Comparison of ENCODE assay signal across 23 cellular contexts in the genomic region with DNA sequence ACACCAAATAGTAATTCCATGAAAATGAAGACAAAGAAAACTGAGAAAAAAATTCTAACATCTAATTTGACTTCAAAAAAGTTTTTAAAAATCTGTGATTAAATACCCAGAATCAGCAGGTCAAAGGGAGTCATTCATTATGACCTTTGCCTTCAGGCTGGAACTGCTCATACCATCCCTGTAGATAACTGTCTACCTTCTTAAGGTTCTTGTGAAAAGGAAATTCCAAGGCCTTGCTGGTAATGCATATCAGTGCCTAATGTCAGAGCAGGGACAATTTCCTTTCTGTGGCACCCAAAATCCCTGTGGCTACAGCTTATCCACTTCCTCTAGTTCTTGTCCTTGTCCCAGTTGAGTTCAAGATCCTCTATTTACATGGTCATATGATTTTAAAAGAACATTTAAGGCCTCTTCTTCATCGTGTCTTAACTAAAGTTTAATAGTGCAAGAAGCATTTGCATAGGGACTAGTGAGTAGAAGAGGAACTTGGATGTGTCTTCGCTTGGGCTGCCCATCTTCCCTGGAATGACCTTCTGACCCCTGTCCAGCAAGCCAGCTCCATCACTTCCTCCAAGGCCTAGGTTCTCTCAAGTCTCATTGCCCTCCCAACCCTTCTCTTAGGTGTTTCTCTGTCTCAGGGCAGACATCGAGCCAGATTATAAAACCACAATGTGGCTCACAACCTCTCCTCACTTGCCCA. TPM values are rescaled to one million over a fixed set of nuclear protein-coding genes. Genes with fewer than 3 reads are reported as not detected.
DNase-seq lines count a peak whose midpoint lies in the region; ATAC-seq, FAIRE-seq and TF ChIP-seq lines count a peak whose summit lies in the region.
"Had no signal": no experiment of that assay in that cellular context is flagged by ENCODE, and none has a peak within 500 bp of the region (broad histone marks: within the 10 kb centered on the region; RNA-seq: fewer than 3 reads in every experiment).

No MANE protein-coding gene starts in this region.

- TF ChIP-seq CTCF in endothelial cell of umbilical vein (IDR thresholded peaks at IDR 0.05; ENCODE audit: extremely low read depth in 1 of 2, insufficient read depth in 1 of 2, low read depth in 1 of 2, low read length in 2 of 2) (no peak), psoas muscle (IDR thresholded peaks at IDR 0.05) (no peak), spleen (IDR thresholded peaks at IDR 0.05 in 8 of 11, conservative IDR thresholded peaks at IDR 0.05 in 3 of 11) (no peak)

- H3K27me3 ChIP-seq in endothelial cell of umbilical vein (ENCODE audit: control insufficient read depth in 2 of 2, insufficient read depth in 2 of 2, low read length in 2 of 2), result no peaks in the 10 kb centered on the region
- no peaks in the 10 kb centered on the region for H3K27me3 ChIP-seq in psoas muscle (ENCODE audit: insufficient read depth in 3 of 3, low read length in 2 of 3)
- H3K27me3 ChIP-seq in spleen (replicated peaks in 1 of 7), result no peaks in the 10 kb centered on the region
- H3K27me3 ChIP-seq: BE2C, Peyer's patch had no signal

- H3K9me3 ChIP-seq in endothelial cell of umbilical vein (replicated peaks; ENCODE audit: control insufficient read depth, insufficient read depth, low read length), result no peaks in the 10 kb centered on the region
- no peaks in the 10 kb centered on the region for H3K9me3 ChIP-seq in psoas muscle
- H3K9me3 ChIP-seq in spleen, result no peaks in the 10 kb centered on the region
- H3K9me3 ChIP-seq: A549, BE2C, Peyer's patch had no signal

- POLR2A ChIA-PET in endothelial cell of umbilical vein (lab: Charles Lee), result no interaction called here

- intact Hi-C loops in Right ventricle myocardium inferior (cut with DNase I), result no loop called here
- intact Hi-C loops in cardiac septum (cut with DNase I), result no loop called here
- intact Hi-C loops in endothelial cell of umbilical vein (cut with micrococcal nuclease), result no loop called here
- intact Hi-C loops in psoas muscle (cut with DNase I), result no loop called here
- intact Hi-C loops in spleen (cut with DNase I; ENCODE audit: low total_unique reads), result no loop called here

- FAIRE-seq in GM12892 (lab: Jason Lieb, UNC), result peak; percentile 81
- FAIRE-seq in endothelial cell of umbilical vein (lab: Jason Lieb, UNC), result peak; percentile 48
- FAIRE-seq: A549, H54 had no signal

- ATAC-seq in Right ventricle myocardium inferior, result peak; percentile 54
- ATAC-seq in psoas muscle, result peak in 1 of 4 donors; percentile 44
- ATAC-seq: A549 had no signal

- no peak overlapping the region for H2AFZ ChIP-seq in endothelial cell of umbilical vein (ENCODE audit: low read depth, low read length)

- dilution Hi-C loops in endothelial cell of umbilical vein (cut with MboI; ENCODE audit: extremely low pct_ligation_motif_present, low sequenced_read_pairs), result no loop called here

- H3K4me3 ChIP-seq in endothelial cell of umbilical vein (replicated peaks in 1 of 3; ENCODE audit: insufficient read depth in 1 of 3, low read depth in 1 of 3, low read length in 3 of 3) (no peak overlapping the region), psoas muscle (no peak overlapping the region), spleen (no peak overlapping the region)
- H3K4me3 ChIP-seq: A549, Peyer's patch had no signal

- no peaks in the 10 kb centered on the region for H3K79me2 ChIP-seq in endothelial cell of umbilical vein (ENCODE audit: control insufficient read depth, insufficient read depth, low read length)

- no peak for TF ChIP-seq POLR2A in GM12892 (IDR thresholded peaks at IDR 0.05; ENCODE audit: low read depth, low read length)
- no peak for TF ChIP-seq POLR2A in endothelial cell of umbilical vein (IDR thresholded peaks at IDR 0.05; ENCODE audit: low read depth, low read length)
- no peak for TF ChIP-seq POLR2A in spleen (IDR thresholded peaks at IDR 0.05)

- WGBS in psoas muscle, 3 donors, result 73 to 90% (median 78%) methylated on average over 3 of the region's 3 CpGs
- WGBS in spleen, 5 donors, result 51 to 68% (median 62%) methylated on average over 3 of the region's 3 CpGs

- H4K20me1 ChIP-seq in endothelial cell of umbilical vein (replicated peaks; ENCODE audit: control insufficient read depth, extremely low read depth, insufficient read depth, low read length), result no peaks in the 10 kb centered on the region

- no peak overlapping the region for H3K27ac ChIP-seq in endothelial cell of umbilical vein (ENCODE audit: insufficient read depth, low read depth, low read length)
- peak overlapping the region; percentile 54 for H3K27ac ChIP-seq in psoas muscle
- H3K27ac ChIP-seq in spleen, result no peak overlapping the region
- H3K27ac ChIP-seq: A549, Peyer's patch had no signal

- H3K4me2 ChIP-seq in endothelial cell of umbilical vein (ENCODE audit: insufficient read depth, low read length), result no peak overlapping the region
- H3K4me2 ChIP-seq: A549 had no signal

- DNase-seq in Right ventricle myocardium inferior (ENCODE audit: missing footprints), result no peak
- DNase-seq in cardiac septum (ENCODE audit: low spot score), result no peak
- no peak for DNase-seq in GM12892 (ENCODE audit: insufficient read length)
- DNase-seq in endothelial cell of umbilical vein (ENCODE audit: low read depth, low spot score), result no peak
- DNase-seq in psoas muscle, result no peak
- no peak for DNase-seq in ACHN
- no peak for DNase-seq in inferior parietal cortex (ENCODE audit: extremely low spot score)
- no peak for DNase-seq in spleen
- DNase-seq: BE2C; CD4-positive, alpha-beta T cell; COR-L47; DMS 273 treated with DMSO at 0.1 percent for 48 hours; DMS79 treated with DMSO at 0.1 percent for 48 hours; Kasumi-1; NCI-H1092 treated with DMSO at 0.1 percent for 48 hours; NCI-H1436 treated with DMSO at 0.1 percent for 48 hours; NCI-H2029 treated with DMSO at 0.1 percent for 48 hours; NCI-H345; NCI-H774; NK-92 treated with Interleukin-12 subunit alpha and Interleukin-12 subunit beta, amount 100 ng/mL, for 24 hours; Peyer's patch had no signal

- in situ Hi-C loops in ACHN (cut with HindIII; ENCODE audit: low pct_ligation_motif_present, low pct_unique_long_range_greater_than_20kb, low sequenced_read_pairs), result no loop called here

- H3K9me1 ChIP-seq in endothelial cell of umbilical vein (replicated peaks; ENCODE audit: control insufficient read depth, extremely low read depth, insufficient read depth, low read length), result no peaks in the 10 kb centered on the region

- H3K4me1 ChIP-seq in endothelial cell of umbilical vein (ENCODE audit: control insufficient read depth, extremely low read depth, insufficient read depth, low read length) (peaks cover 3% of the 10 kb centered on the region), psoas muscle (peaks cover 32% of the 10 kb centered on the region), spleen (peaks cover 0 to 11% (median 3%) of the 10 kb centered on the region in 6 donors)
- H3K4me1 ChIP-seq: A549, BE2C, Peyer's patch had no signal

- H3K36me3 ChIP-seq in endothelial cell of umbilical vein (ENCODE audit: control insufficient read depth in 2 of 2, extremely low read depth in 1 of 2, insufficient read depth in 2 of 2, low read length in 2 of 2) (no peaks in the 10 kb centered on the region), psoas muscle (ENCODE audit: insufficient read depth in 1 of 2, low read depth in 1 of 2) (no peaks in the 10 kb centered on the region), spleen (no peaks in the 10 kb centered on the region)
- H3K36me3 ChIP-seq: BE2C, Peyer's patch had no signal

- CTCF ChIA-PET in endothelial cell of umbilical vein (lab: Charles Lee), result interaction anchor here (0.9 kb wide), 1 partner anchor 12 kb away, joined by 3 read pairs; no protein-coding TSS in a partner anchor

- no peak overlapping the region for H3K9ac ChIP-seq in endothelial cell of umbilical vein (replicated peaks; ENCODE audit: extremely low read depth, insufficient read depth, low read length)

- BruUV-seq in endothelial cell of umbilical vein (replicated peaks; lab: Mats Ljungman, UMichigan), result no TSS peak

TF ChIP-seq in endothelial cell of umbilical vein, 7 proteins besides CTCF, POLR2A, EP300 and RAD21:
- no peak for TF ChIP-seq MYC (IDR thresholded peaks at IDR 0.05; ENCODE audit: low read depth, low read length)
- no peak for TF ChIP-seq JUN (IDR thresholded peaks at IDR 0.05; ENCODE audit: borderline replicate concordance, insufficient read depth, insufficient read length, low read depth)
- TF ChIP-seq FOS (IDR thresholded peaks at IDR 0.05; ENCODE audit: borderline replicate concordance, insufficient read depth, low read length), result no peak

RNA-seq across cellular contexts. Expression of a gene that starts 8.7 kb away (rescaled TPM):
- total RNA-seq in Right ventricle myocardium inferior (72.9 TPM), cardiac septum (27.0 TPM), endothelial cell of umbilical vein (9.6 and 10.7 TPM in 2 replicates), psoas muscle (10 to 100 TPM; 16.4 to 32.7 (median 23.5) TPM), spleen (10 to 100 TPM; 41.0 to 60.4 (median 48.0) TPM)
- polyA plus RNA-seq in GM12892 (2012; ENCODE audit: missing spikeins), result 23.2 TPM
- polyA plus RNA-seq in endothelial cell of umbilical vein (1.5 and 2.3 TPM in 2 replicates), psoas muscle (10 to 100 TPM in 2 of 3 donors, 1 to 10 TPM in 1; 4.2 to 23.2 (median 14.0) TPM), spleen (1 to 10 TPM; 6.9 to 9.6 (median 7.3) TPM)
- polyA plus RNA-seq in endothelial cell of umbilical vein (2011; cell fraction: cytosol; rRNA removed), result 3.6 and 3.8 TPM in 2 replicates
- 5.1 and 6.0 TPM in 2 replicates for polyA plus RNA-seq in endothelial cell of umbilical vein (2011; cell fraction: nucleus; rRNA removed)
- polyA plus RNA-seq in endothelial cell of umbilical vein (2012), result 4.0 and 7.6 TPM in 2 replicates
- 8.6 and 9.4 TPM in 2 replicates for polyA minus RNA-seq in endothelial cell of umbilical vein
- 2.7 TPM for polyA minus RNA-seq in endothelial cell of umbilical vein (2011; cell fraction: cytosol; rRNA and poly(A)+ RNA removed)
- 19.2 and 26.5 TPM in 2 replicates for polyA minus RNA-seq in endothelial cell of umbilical vein (2011; cell fraction: nucleus; rRNA and poly(A)+ RNA removed)
